23 cellular contexts compared by ENCODE assay signal in genomic region chr2:149456285-149456684, GRCh38.
DNase-seq lines count a peak whose midpoint lies in the region; ATAC-seq and TF ChIP-seq lines count a peak whose summit lies in the region.
"Had no signal": no experiment of that assay in that cellular context is flagged by ENCODE, and none has a peak within 500 bp of the region (broad histone marks: within the 10 kb centered on the region; RNA-seq: fewer than 3 reads in every experiment).

No MANE protein-coding gene starts in this region.

- peaks cover 25% of the 10 kb centered on the region for H3K27me3 Mint-ChIP-seq in WTC11 (ENCODE audit: low read depth)
- H3K27me3 Mint-ChIP-seq: stimulated activated naive B cell treated with anti-CD40 and anti-IgM and Interleukin-4, amounts not matched to agents 10 μg/mL and 1 μg/mL and 100 μg/mL, for 72 hours had no signal

- peaks cover 25% of the 10 kb centered on the region for H3K36me3 Mint-ChIP-seq in WTC11

- H3K27ac Mint-ChIP-seq in WTC11: no peak overlapping the region
- H3K27ac Mint-ChIP-seq: activated naive CD8-positive, alpha-beta T cell; stimulated activated naive B cell treated with anti-CD40 and anti-IgM and Interleukin-4, amounts not matched to agents 10 μg/mL and 1 μg/mL and 100 μg/mL, for 72 hours had no signal

- peak; percentile 21 for DNase-seq in HT-29 (ENCODE audit: low spot score)
- DNase-seq in WTC11 (ENCODE audit: low spot score): no peak
- DNase-seq in iPS-NIHi7 (ENCODE audit: extremely low spot score): peak; percentile 34
- DNase-seq in NCI-H2227 (lab: John Stamatoyannopoulos, UW; ENCODE audit: unreplicated experiment): no peak
- DNase-seq in NCI-H2081 treated with DMSO at 0.1 percent for 48 hours (lab: John Stamatoyannopoulos, UW): no peak
- DNase-seq: activated CD4-positive, alpha-beta T cell treated with anti-CD3 and anti-CD28 coated beads for 48 hours; activated CD8-positive, alpha-beta memory T cell treated with anti-CD3 and anti-CD28 coated beads for 24 hours; activated effector memory CD4-positive, alpha-beta T cell treated with anti-CD3 and anti-CD28 coated beads, Interleukin-2, amount 50 U/mL, for 16 hours; anterior cingulate cortex; EL; gastrocnemius medialis; Karpas-422; left ventricle myocardium inferior; NCI-H2171 treated with DMSO at 0.1 percent for 48 hours; NCI-H524; small intestine; stimulated activated naive B cell treated with anti-CD40 and anti-IgM and Interleukin-4, amounts not matched to agents 10 μg/mL and 1 μg/mL and 100 μg/mL, for 72 hours; substantia nigra; SW 1271; upper lobe of left lung had no signal

- 0 out of 3 replicates have a peak, but pooled peaks have one; percentile 11 for TF ChIP-seq CTCF in GM12872 (IDR thresholded peaks at IDR 0.05; ENCODE audit: insufficient read depth, low read depth, low read length)
- no peak for TF ChIP-seq CTCF in WTC11 (IDR thresholded peaks at IDR 0.05)

- H3K9me3 Mint-ChIP-seq in WTC11: peaks cover 27% of the 10 kb centered on the region

- H3K4me3 Mint-ChIP-seq in WTC11: no peak overlapping the region
- H3K4me3 Mint-ChIP-seq: activated naive CD8-positive, alpha-beta T cell; stimulated activated naive B cell treated with anti-CD40 and anti-IgM and Interleukin-4, amounts not matched to agents 10 μg/mL and 1 μg/mL and 100 μg/mL, for 72 hours had no signal

- CTCF ChIA-PET in WTC11 (lab: Charles Lee): interaction anchor here (0.6 to 1.6 kb wide), 9 partner anchors 8 to 439 kb away, joined by 3 to 5 read pairs (median 3); no protein-coding TSS in a partner anchor

- POLR2A ChIA-PET in WTC11 (lab: Charles Lee): no interaction called here

- peak; percentile 86 for ATAC-seq in WTC11
- ATAC-seq in HG03432 (IDR thresholded peaks at IDR 0.05; ENCODE audit: unreplicated experiment): no peak
- ATAC-seq: gastrocnemius medialis; stimulated activated naive B cell treated with anti-CD40 and anti-IgM and Interleukin-4, amounts not matched to agents 10 μg/mL and 1 μg/mL and 100 μg/mL, for 72 hours had no signal

- peaks cover 8% of the 10 kb centered on the region for H3K4me1 Mint-ChIP-seq in WTC11

TF ChIP-seq in WTC11, 78 proteins besides CTCF, POLR2A, EP300 and RAD21 (continues in another document):
- TF ChIP-seq FOXJ3 (CRISPR knock-in tag; IDR thresholded peaks at IDR 0.05; ENCODE audit: borderline replicate concordance) (no peak), ESRRA (CRISPR knock-in tag; IDR thresholded peaks at IDR 0.05; ENCODE audit: borderline replicate concordance) (no peak), PRDM15 (CRISPR knock-in tag; IDR thresholded peaks at IDR 0.05) (no peak), ZBTB21 (CRISPR knock-in tag; IDR thresholded peaks at IDR 0.05; ENCODE audit: borderline replicate concordance) (no peak), E2F1 (CRISPR knock-in tag; IDR thresholded peaks at IDR 0.05) (no peak), E2F4 (CRISPR knock-in tag; IDR thresholded peaks at IDR 0.05; ENCODE audit: borderline replicate concordance, low read depth) (no peak), GRHL2 (CRISPR knock-in tag; IDR thresholded peaks at IDR 0.05; ENCODE audit: insufficient replicate concordance, severe bottlenecking) (no peak), SMAD3 (CRISPR knock-in tag; IDR thresholded peaks at IDR 0.05; ENCODE audit: borderline replicate concordance) (no peak), IRF2 (CRISPR knock-in tag; IDR thresholded peaks at IDR 0.05; ENCODE audit: borderline replicate concordance, low read depth) (no peak), ZNF281 (CRISPR knock-in tag; IDR thresholded peaks at IDR 0.05) (no peak)

Comparison
In these comparisons a context has a peak if more than half of its experiments do, and no peak if none do; other contexts are left out.
1. DNase-seq: peak in HT-29 (single experiment) and iPS-NIHi7 (single experiment); none in WTC11 (single experiment), NCI-H2227 (single experiment) and NCI-H2081 treated with DMSO at 0.1 percent for 48 hours (single experiment).